Comparison of ENCODE assay signal across 1 cellular context in the genomic region with DNA sequence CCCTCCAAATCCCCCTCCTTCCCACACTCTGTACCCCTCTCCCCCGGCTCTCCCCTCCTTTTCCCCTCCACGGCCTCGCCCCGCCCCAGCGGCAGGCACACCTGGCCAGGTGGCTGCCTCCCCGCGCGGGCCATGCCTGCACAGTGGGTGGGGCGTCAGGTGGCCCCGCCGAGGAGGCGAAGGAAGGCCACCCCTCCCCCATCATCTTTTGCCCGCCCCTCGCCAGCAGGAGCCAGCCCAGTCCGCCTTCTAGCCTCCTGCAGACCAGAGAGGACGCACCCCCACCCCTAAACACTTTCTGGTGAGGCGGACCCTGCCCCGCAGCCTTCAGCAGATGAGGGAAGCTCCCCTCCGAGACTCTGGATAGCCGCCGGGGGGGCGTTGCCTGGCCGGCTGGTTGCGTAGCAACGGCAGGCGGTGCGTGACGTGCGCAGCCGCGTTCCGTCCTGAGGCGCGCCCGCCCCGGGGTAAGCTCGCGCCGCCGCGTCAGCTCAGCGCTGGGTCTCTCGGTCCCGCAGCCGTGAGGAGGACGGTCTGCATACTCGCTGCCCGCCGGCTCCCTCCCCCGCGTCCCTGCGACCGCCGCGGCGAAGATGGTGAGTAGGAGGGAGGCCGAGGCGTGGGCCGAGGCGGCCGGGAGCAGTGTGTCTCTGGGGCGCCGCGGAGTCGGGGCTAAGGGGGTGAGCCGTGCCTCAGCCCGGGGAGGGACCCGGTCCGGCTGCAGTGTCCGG.
TF ChIP-seq lines count a peak whose summit lies in the region.

Gene DSTN (plus strand): TSS at position 460 of the 731 bp plus-strand sequence. CDS start 134 bp downstream, at position 594.

TF ChIP-seq in HepG2, 621 proteins besides CTCF, POLR2A, EP300 and RAD21 (continued from another document and continues in another):
- TF ChIP-seq, protein P1, sequence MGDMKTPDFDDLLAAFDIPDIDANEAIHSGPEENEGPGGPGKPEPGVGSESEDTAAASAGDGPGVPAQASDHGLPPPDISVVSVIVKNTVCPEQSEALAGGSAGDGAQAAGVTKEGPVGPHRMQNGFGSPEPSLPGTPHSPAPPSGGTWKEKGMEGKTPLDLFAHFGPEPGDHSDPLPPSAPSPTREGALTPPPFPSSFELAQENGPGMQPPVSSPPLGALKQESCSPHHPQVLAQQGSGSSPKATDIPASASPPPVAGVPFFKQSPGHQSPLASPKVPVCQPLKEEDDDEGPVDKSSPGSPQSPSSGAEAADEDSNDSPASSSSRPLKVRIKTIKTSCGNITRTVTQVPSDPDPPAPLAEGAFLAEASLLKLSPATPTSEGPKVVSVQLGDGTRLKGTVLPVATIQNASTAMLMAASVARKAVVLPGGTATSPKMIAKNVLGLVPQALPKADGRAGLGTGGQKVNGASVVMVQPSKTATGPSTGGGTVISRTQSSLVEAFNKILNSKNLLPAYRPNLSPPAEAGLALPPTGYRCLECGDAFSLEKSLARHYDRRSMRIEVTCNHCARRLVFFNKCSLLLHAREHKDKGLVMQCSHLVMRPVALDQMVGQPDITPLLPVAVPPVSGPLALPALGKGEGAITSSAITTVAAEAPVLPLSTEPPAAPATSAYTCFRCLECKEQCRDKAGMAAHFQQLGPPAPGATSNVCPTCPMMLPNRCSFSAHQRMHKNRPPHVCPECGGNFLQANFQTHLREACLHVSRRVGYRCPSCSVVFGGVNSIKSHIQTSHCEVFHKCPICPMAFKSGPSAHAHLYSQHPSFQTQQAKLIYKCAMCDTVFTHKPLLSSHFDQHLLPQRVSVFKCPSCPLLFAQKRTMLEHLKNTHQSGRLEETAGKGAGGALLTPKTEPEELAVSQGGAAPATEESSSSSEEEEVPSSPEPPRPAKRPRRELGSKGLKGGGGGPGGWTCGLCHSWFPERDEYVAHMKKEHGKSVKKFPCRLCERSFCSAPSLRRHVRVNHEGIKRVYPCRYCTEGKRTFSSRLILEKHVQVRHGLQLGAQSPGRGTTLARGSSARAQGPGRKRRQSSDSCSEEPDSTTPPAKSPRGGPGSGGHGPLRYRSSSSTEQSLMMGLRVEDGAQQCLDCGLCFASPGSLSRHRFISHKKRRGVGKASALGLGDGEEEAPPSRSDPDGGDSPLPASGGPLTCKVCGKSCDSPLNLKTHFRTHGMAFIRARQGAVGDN (CRISPR knock-in tag; IDR thresholded peaks at IDR 0.05), result peak; percentile 90
- TF ChIP-seq, protein P2, sequence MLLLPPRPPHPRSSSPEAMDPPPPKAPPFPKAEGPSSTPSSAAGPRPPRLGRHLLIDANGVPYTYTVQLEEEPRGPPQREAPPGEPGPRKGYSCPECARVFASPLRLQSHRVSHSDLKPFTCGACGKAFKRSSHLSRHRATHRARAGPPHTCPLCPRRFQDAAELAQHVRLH (CRISPR knock-in tag; IDR thresholded peaks at IDR 0.05; ENCODE audit: borderline replicate concordance, low read depth), result peak; percentile 18; the same call in 1 of the 2 replicates
- TF ChIP-seq ZNF773 (CRISPR knock-in tag; IDR thresholded peaks at IDR 0.05; ENCODE audit: borderline replicate concordance) (no peak), ZNF646 (CRISPR knock-in tag; IDR thresholded peaks at IDR 0.05) (no peak), ZNF563 (CRISPR knock-in tag; IDR thresholded peaks at IDR 0.05) (peak; percentile 89), ZEB1 (IDR thresholded peaks at IDR 0.05; ENCODE audit: insufficient replicate concordance, low read depth) (peak; percentile 96), SNRNP70 (IDR thresholded peaks at IDR 0.05; ENCODE audit: low read depth, low read length) (no peak), KLF15 (CRISPR knock-in tag; IDR thresholded peaks at IDR 0.05; ENCODE audit: borderline replicate concordance) (no peak; the same call in 1 of the 2 replicates), JUN (CRISPR knock-in tag; IDR thresholded peaks at IDR 0.05) (no peak), ZNF552 (CRISPR knock-in tag; IDR thresholded peaks at IDR 0.05; ENCODE audit: borderline replicate concordance) (peak; percentile 85), ZNF589 (CRISPR knock-in tag; conservative IDR thresholded peaks at IDR 0.05) (no peak), SOX6 (IDR thresholded peaks at IDR 0.05) (no peak), SOX6 (CRISPR knock-in tag; IDR thresholded peaks at IDR 0.05) (no peak), ZSCAN30 (CRISPR knock-in tag; IDR thresholded peaks at IDR 0.05) (no peak), ZNF207 (IDR thresholded peaks at IDR 0.05; ENCODE audit: borderline replicate concordance) (no peak), ZNF30 (CRISPR knock-in tag; IDR thresholded peaks at IDR 0.05) (no peak), ZNF503 (CRISPR knock-in tag; IDR thresholded peaks at IDR 0.05) (no peak; the same call in 1 of the 2 replicates), PRMT3 (CRISPR knock-in tag; IDR thresholded peaks at IDR 0.05; ENCODE audit: borderline replicate concordance, low read depth) (no peak), ZNF597 (CRISPR knock-in tag; IDR thresholded peaks at IDR 0.05) (no peak), SMARCC2 (IDR thresholded peaks at IDR 0.05) (no peak), SNAPC2 (CRISPR knock-in tag; IDR thresholded peaks at IDR 0.05) (0 out of 2 replicates have a peak, but pooled peaks have one; percentile 18), ZSCAN12 (CRISPR knock-in tag; IDR thresholded peaks at IDR 0.05) (no peak), ZNF749 (CRISPR knock-in tag; IDR thresholded peaks at IDR 0.05; ENCODE audit: borderline replicate concordance) (peak; percentile 54; the same call in 1 of the 2 replicates)
- TF ChIP-seq, protein P3, sequence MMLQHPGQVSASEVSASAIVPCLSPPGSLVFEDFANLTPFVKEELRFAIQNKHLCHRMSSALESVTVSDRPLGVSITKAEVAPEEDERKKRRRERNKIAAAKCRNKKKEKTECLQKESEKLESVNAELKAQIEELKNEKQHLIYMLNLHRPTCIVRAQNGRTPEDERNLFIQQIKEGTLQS (CRISPR knock-in tag; IDR thresholded peaks at IDR 0.05), result no peak
- TF ChIP-seq, protein P4, sequence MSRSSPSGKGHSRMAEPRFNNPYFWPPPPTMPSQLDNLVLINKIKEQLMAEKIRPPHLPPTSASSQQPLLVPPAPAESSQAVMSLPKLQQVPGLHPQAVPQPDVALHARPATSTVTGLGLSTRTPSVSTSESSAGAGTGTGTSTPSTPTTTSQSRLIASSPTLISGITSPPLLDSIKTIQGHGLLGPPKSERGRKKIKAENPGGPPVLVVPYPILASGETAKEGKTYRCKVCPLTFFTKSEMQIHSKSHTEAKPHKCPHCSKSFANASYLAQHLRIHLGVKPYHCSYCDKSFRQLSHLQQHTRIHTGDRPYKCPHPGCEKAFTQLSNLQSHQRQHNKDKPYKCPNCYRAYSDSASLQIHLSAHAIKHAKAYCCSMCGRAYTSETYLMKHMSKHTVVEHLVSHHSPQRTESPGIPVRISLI (CRISPR knock-in tag; IDR thresholded peaks at IDR 0.05; ENCODE audit: borderline replicate concordance), result no peak
- TF ChIP-seq, protein P5, sequence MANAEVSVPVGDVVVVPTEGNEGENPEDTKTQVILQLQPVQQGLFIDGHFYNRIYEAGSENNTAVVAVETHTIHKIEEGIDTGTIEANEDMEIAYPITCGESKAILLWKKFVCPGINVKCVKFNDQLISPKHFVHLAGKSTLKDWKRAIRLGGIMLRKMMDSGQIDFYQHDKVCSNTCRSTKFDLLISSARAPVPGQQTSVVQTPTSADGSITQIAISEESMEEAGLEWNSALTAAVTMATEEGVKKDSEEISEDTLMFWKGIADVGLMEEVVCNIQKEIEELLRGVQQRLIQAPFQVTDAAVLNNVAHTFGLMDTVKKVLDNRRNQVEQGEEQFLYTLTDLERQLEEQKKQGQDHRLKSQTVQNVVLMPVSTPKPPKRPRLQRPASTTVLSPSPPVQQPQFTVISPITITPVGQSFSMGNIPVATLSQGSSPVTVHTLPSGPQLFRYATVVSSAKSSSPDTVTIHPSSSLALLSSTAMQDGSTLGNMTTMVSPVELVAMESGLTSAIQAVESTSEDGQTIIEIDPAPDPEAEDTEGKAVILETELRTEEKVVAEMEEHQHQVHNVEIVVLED (CRISPR knock-in tag; IDR thresholded peaks at IDR 0.05; ENCODE audit: borderline replicate concordance), result peak; percentile 97
- TF ChIP-seq, protein P6, sequence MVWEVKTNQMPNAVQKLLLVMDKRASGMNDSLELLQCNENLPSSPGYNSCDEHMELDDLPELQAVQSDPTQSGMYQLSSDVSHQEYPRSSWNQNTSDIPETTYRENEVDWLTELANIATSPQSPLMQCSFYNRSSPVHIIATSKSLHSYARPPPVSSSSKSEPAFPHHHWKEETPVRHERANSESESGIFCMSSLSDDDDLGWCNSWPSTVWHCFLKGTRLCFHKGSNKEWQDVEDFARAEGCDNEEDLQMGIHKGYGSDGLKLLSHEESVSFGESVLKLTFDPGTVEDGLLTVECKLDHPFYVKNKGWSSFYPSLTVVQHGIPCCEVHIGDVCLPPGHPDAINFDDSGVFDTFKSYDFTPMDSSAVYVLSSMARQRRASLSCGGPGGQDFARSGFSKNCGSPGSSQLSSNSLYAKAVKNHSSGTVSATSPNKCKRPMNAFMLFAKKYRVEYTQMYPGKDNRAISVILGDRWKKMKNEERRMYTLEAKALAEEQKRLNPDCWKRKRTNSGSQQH (CRISPR knock-in tag; IDR thresholded peaks at IDR 0.05; ENCODE audit: low read depth), result peak; percentile 28; the same call in 1 of the 2 replicates
- TF ChIP-seq, protein P7, sequence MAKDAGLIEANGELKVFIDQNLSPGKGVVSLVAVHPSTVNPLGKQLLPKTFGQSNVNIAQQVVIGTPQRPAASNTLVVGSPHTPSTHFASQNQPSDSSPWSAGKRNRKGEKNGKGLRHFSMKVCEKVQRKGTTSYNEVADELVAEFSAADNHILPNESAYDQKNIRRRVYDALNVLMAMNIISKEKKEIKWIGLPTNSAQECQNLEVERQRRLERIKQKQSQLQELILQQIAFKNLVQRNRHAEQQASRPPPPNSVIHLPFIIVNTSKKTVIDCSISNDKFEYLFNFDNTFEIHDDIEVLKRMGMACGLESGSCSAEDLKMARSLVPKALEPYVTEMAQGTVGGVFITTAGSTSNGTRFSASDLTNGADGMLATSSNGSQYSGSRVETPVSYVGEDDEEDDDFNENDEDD (CRISPR knock-in tag; IDR thresholded peaks at IDR 0.05; ENCODE audit: borderline replicate concordance), result peak; percentile 43; the same call in 1 of the 2 replicates
